1 cellular context compared by ENCODE assay signal in the genomic region with DNA sequence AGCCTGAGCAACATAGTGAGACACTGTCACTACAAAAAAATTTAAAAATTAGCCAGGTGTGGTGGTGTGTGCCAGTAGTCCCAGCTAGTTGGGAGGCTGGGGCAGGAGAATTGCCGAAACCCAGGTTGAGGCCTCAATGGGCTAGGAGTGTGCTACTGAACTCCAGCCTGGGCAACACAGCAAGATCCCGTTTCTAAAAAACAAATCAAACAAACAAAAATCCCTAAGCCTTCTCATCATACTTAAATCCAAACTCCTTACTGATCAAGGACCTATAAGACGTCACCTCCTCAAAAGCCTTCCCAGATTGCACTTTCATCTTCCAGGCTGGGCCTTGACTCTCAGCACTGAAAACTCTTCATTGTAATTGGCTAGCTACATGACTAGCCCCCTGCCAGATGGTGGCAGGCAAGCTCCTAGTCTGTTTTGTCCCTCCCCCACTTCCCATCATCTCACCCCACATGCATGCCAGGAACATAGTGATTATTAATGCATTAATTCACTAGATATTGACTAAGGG.
TF ChIP-seq lines count a peak whose summit lies in the region.

No MANE protein-coding gene starts in this region.

TF ChIP-seq in A549, 52 proteins besides CTCF, POLR2A, EP300 and RAD21 (continued from another document):
- TF ChIP-seq, protein P1, sequence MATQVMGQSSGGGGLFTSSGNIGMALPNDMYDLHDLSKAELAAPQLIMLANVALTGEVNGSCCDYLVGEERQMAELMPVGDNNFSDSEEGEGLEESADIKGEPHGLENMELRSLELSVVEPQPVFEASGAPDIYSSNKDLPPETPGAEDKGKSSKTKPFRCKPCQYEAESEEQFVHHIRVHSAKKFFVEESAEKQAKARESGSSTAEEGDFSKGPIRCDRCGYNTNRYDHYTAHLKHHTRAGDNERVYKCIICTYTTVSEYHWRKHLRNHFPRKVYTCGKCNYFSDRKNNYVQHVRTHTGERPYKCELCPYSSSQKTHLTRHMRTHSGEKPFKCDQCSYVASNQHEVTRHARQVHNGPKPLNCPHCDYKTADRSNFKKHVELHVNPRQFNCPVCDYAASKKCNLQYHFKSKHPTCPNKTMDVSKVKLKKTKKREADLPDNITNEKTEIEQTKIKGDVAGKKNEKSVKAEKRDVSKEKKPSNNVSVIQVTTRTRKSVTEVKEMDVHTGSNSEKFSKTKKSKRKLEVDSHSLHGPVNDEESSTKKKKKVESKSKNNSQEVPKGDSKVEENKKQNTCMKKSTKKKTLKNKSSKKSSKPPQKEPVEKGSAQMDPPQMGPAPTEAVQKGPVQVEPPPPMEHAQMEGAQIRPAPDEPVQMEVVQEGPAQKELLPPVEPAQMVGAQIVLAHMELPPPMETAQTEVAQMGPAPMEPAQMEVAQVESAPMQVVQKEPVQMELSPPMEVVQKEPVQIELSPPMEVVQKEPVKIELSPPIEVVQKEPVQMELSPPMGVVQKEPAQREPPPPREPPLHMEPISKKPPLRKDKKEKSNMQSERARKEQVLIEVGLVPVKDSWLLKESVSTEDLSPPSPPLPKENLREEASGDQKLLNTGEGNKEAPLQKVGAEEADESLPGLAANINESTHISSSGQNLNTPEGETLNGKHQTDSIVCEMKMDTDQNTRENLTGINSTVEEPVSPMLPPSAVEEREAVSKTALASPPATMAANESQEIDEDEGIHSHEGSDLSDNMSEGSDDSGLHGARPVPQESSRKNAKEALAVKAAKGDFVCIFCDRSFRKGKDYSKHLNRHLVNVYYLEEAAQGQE (IDR thresholded peaks at IDR 0.05), result no peak
- TF ChIP-seq CBX8 (IDR thresholded peaks at IDR 0.05) (no peak), NR3C1 (IDR thresholded peaks at IDR 0.05) (no peak), EHMT2 (IDR thresholded peaks at IDR 0.05; ENCODE audit: low read depth) (no peak), POLR2AphosphoS2 (conservative IDR thresholded peaks at IDR 0.05; ENCODE audit: low read length) (no peak), ZFP36 (IDR thresholded peaks at IDR 0.05; ENCODE audit: borderline replicate concordance, partially characterized antibody) (peak; percentile 98), ZC3H11A (IDR thresholded peaks at IDR 0.05) (no peak), FOSL2 (IDR thresholded peaks at IDR 0.05) (no peak), FOSL2 (CRISPR knock-in tag; IDR thresholded peaks at IDR 0.05) (no peak), TP53 (CRISPR knock-in tag; IDR thresholded peaks at IDR 0.05) (no peak)
